In genomic region chr1:154961207-154961496, GRCh38 we compare ENCODE assay signal across 8 cellular contexts. TPM values are rescaled to one million over a fixed set of nuclear protein-coding genes. Genes with fewer than 3 reads are reported as not detected.
A peak's percentile ranks its signal among the peaks of the same experiment; 100 is the strongest.
DNase-seq lines count a peak whose midpoint lies in the region; ATAC-seq and TF ChIP-seq lines count a peak whose summit lies in the region.

No MANE protein-coding gene starts in this region.

- H3K36me3 ChIP-seq in ACC112 (ENCODE audit: insufficient read depth, low read length) (peaks cover 3% of the 10 kb centered on the region; the same call in 1 of the 2 replicates), thyroid gland (peaks cover 12 to 19% of the 10 kb centered on the region in 2 donors)

- peak overlapping the region; percentile 87 to 98 (median 96) for H3K4me3 Mint-ChIP-seq in IgD-negative memory B cell
- H3K4me3 Mint-ChIP-seq in mesothelial cell of epicardium, result peak overlapping the region; percentile 81

- H3K79me2 ChIP-seq in ACC112 (ENCODE audit: control insufficient read depth, insufficient read depth, low read length, unreplicated experiment), result peaks cover 12% of the 10 kb centered on the region

- no peak for TF ChIP-seq POLR2A in thyroid gland (IDR thresholded peaks at IDR 0.05)

- H3K4me1 Mint-ChIP-seq in IgD-negative memory B cell, result peaks cover 22 to 24% (median 23%) of the 10 kb centered on the region in 3 donors
- H3K4me1 Mint-ChIP-seq in mesothelial cell of epicardium, result peaks cover 44% of the 10 kb centered on the region

- H2AFZ ChIP-seq in ACC112 (ENCODE audit: low read length, unreplicated experiment), result peak overlapping the region; percentile 57

- peak overlapping the region; percentile 83 for H3K4me3 ChIP-seq in ACC112 (ENCODE audit: low read depth, low read length)
- H3K4me3 ChIP-seq in astrocyte of the spinal cord (ENCODE audit: low read depth, low read length), result peak overlapping the region; percentile 59
- peak overlapping the region; percentile 30 to 91 (median 69) for H3K4me3 ChIP-seq in thyroid gland (replicated peaks in 1 of 3)

- H3K27me3 ChIP-seq in ACC112 (ENCODE audit: insufficient read depth, low read length) (no peaks in the 10 kb centered on the region), thyroid gland (no peaks in the 10 kb centered on the region)

- H3K27ac Mint-ChIP-seq in IgD-negative memory B cell (peak overlapping the region; percentile 85 to 97 (median 96)), mesothelial cell of epicardium (peak overlapping the region; percentile 96)

- intact Hi-C loops in thyroid gland (cut with DNase I), result loop anchor here (5.0 kb wide), 1 partner anchor 36 kb away; no protein-coding TSS in a partner anchor

- H3K36me3 Mint-ChIP-seq in IgD-negative memory B cell (no peaks in the 10 kb centered on the region), mesothelial cell of epicardium (peaks cover 8% of the 10 kb centered on the region)

- no peaks in the 10 kb centered on the region for H3K27me3 Mint-ChIP-seq in IgD-negative memory B cell
- H3K27me3 Mint-ChIP-seq in mesothelial cell of epicardium (ENCODE audit: low read depth), result no peaks in the 10 kb centered on the region

- H3K9me3 ChIP-seq in thyroid gland, result no peaks in the 10 kb centered on the region

- H3K27ac ChIP-seq in ACC112 (ENCODE audit: low read depth, low read length) (peak overlapping the region; percentile 80), thyroid gland (peak overlapping the region; percentile 94 to 100 (median 97))

- 2% methylated on average over 9 of the region's 9 CpGs for WGBS in thyroid gland, 2 donors

- in situ Hi-C loops in astrocyte of the spinal cord (cut with HindIII; ENCODE audit: low sequenced_read_pairs), result no loop called here

- no peak for DNase-seq in astrocyte of the spinal cord (ENCODE audit: low read depth, low spot score)
- no peak for DNase-seq in mesothelial cell of epicardium (ENCODE audit: low spot score in 2 of 2, unreplicated experiment in 2 of 2)
- DNase-seq in thyroid gland, result no peak
- DNase-seq in DMS153 treated with DMSO at 0.1 percent for 48 hours (lab: John Stamatoyannopoulos, UW; ENCODE audit: unreplicated experiment), result no peak
- DNase-seq in activated CD4-positive, CD25-positive, alpha-beta regulatory T cell treated with anti-CD3 and anti-CD28 coated beads, Interleukin-2, amount 50 U/mL, for 72 hours, result no peak

- H3K9me3 Mint-ChIP-seq in IgD-negative memory B cell (no peaks in the 10 kb centered on the region), mesothelial cell of epicardium (no peaks in the 10 kb centered on the region)

- H3K4me1 ChIP-seq in ACC112 (ENCODE audit: control insufficient read depth, insufficient read depth, low read length, unreplicated experiment) (peaks cover 34% of the 10 kb centered on the region), thyroid gland (peaks cover 45 to 54% of the 10 kb centered on the region in 2 donors)

- ATAC-seq in HG03045 (IDR thresholded peaks at IDR 0.05; ENCODE audit: unreplicated experiment), result no peak

- no peak for TF ChIP-seq CTCF in astrocyte of the spinal cord (IDR thresholded peaks at IDR 0.05; ENCODE audit: low read depth, low read length)
- TF ChIP-seq CTCF in mesothelial cell of epicardium (IDR thresholded peaks at IDR 0.05; ENCODE audit: unreplicated experiment), result no peak
- TF ChIP-seq CTCF in thyroid gland (IDR thresholded peaks at IDR 0.05), result no peak

RNA-seq across cellular contexts. Expression of gene PYGO2, which starts 0.4 kb away (rescaled TPM):
- polyA plus RNA-seq in IgD-negative memory B cell, result 42.5 TPM
- total RNA-seq in mesothelial cell of epicardium, result 43.8 to 47.3 TPM (median 44.6 TPM) in 3 replicates
- 10 to 100 TPM; 28.6 to 48.3 (median 42.9) TPM for total RNA-seq in thyroid gland

RNA-seq across cellular contexts. Expression of gene PBXIP1, which starts 5.3 kb away (rescaled TPM):
- polyA plus RNA-seq in IgD-negative memory B cell, result 123 TPM
- total RNA-seq in mesothelial cell of epicardium, result 53.8 to 56.2 TPM (median 56.2 TPM) in 3 replicates
- 100 to 1,000 TPM; 139 to 205 (median 181) TPM for total RNA-seq in thyroid gland

RNA-seq across cellular contexts. Expression of gene SHC1, which starts 9.4 kb away (rescaled TPM):
- 35.7 TPM for polyA plus RNA-seq in IgD-negative memory B cell
- total RNA-seq in mesothelial cell of epicardium (115 to 132 TPM (median 117 TPM) in 3 replicates), thyroid gland (100 to 1,000 TPM; 108 to 168 (median 123) TPM)

RNA-seq across cellular contexts. Expression of gene CKS1B, which starts 13.3 kb away (rescaled TPM):
- 102 TPM for polyA plus RNA-seq in IgD-negative memory B cell
- total RNA-seq in mesothelial cell of epicardium (64.0 to 70.9 TPM (median 68.2 TPM) in 3 replicates), thyroid gland (10 to 100 TPM; 14.3 to 29.5 (median 22.6) TPM)

RNA-seq across cellular contexts. Expression of gene FLAD1, which starts 22.0 kb away (rescaled TPM):
- polyA plus RNA-seq in IgD-negative memory B cell, result 57.6 TPM
- total RNA-seq in mesothelial cell of epicardium (46.8 to 49.6 TPM (median 48.3 TPM) in 3 replicates), thyroid gland (10 to 100 TPM; 24.1 to 39.3 (median 31.1) TPM)
